12 cellular contexts compared by ENCODE assay signal in the genomic region with DNA sequence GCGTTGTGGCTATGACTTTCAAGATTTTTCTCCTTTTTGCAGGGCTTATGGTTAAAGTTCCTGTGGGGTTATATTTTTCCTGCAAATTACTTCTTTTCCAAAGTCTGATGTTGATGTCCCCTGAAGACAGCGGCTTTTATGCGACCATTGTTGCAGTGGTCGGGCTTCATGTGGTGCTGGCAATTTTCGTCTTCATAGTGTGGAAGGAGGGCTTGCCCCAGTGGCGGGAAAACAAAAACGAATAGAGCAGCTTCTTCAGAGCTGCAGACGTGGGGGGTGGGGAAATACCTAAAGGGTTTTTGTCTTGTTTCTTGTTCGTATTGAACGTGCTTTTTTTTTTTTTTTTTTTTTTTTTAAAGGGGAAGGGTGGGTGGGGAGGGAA. TPM values are rescaled to one million over a fixed set of nuclear protein-coding genes. Genes with fewer than 3 reads are reported as not detected.
DNase-seq lines count a peak whose midpoint lies in the region; ATAC-seq, FAIRE-seq and TF ChIP-seq lines count a peak whose summit lies in the region.
"Had no signal": no experiment of that assay in that cellular context is flagged by ENCODE, and none has a peak within 500 bp of the region (broad histone marks: within the 10 kb centered on the region; RNA-seq: fewer than 3 reads in every experiment).

No MANE protein-coding gene starts in this region.

- no peaks in the 10 kb centered on the region for H3K4me1 Mint-ChIP-seq in dendritic cell treated with granulocyte-macrophage colony-stimulating factor and Interleukin-4, amounts not matched to agents 40 ng/mL and 50 ng/mL, for 4 days (ENCODE audit: low read depth)
- peaks cover 2% of the 10 kb centered on the region for H3K4me1 Mint-ChIP-seq in CD8-positive, alpha-beta T cell (ENCODE audit: low read depth)

- peak overlapping the region; percentile 73 for H3K4me3 ChIP-seq in HUES6 (ENCODE audit: low read depth, low read length)
- peak overlapping the region in 1 of 3 experiments; percentile 39 for H3K4me3 ChIP-seq in keratinocyte (ENCODE audit: control insufficient read depth in 2 of 3, extremely low read depth in 1 of 3, insufficient read depth in 2 of 3, low read depth in 1 of 3, low read length in 3 of 3)
- peak overlapping the region; percentile 2 to 38 (median 20) for H3K4me3 ChIP-seq in skin epidermis
- H3K4me3 ChIP-seq in CD8-positive, alpha-beta T cell (ENCODE audit: low read depth, low read length), result no peak overlapping the region
- H3K4me3 ChIP-seq in small intestine (ENCODE audit: low read depth in 1 of 2, low read length in 2 of 2), result no peak overlapping the region

- H3K4me2 ChIP-seq in keratinocyte (ENCODE audit: control insufficient read depth, extremely low read depth, insufficient read depth, low read depth, low read length), result peak overlapping the region; percentile 14

- DNase-seq in keratinocyte (ENCODE audit: low read depth, low spot score), result no peak
- no peak for DNase-seq in CD8-positive, alpha-beta T cell
- no peak for DNase-seq in small intestine
- DNase-seq: activated CD4-positive, CD25-positive, alpha-beta regulatory T cell; activated effector memory CD4-positive, alpha-beta T cell treated with Interleukin-2 at 50 U/mL for 16 hours; KBM-7; NCI-H2171 had no signal

- H3K27ac Mint-ChIP-seq in dendritic cell treated with granulocyte-macrophage colony-stimulating factor and Interleukin-4, amounts not matched to agents 40 ng/mL and 50 ng/mL, for 4 days, result no peak overlapping the region
- H3K27ac Mint-ChIP-seq in CD8-positive, alpha-beta T cell, result no peak overlapping the region

- H3K27ac ChIP-seq in HUES6 (ENCODE audit: low read depth, low read length) (peak overlapping the region; percentile 89), keratinocyte (ENCODE audit: control insufficient read depth, insufficient read depth, low read length) (no peak overlapping the region), skin epidermis (no peak overlapping the region), small intestine (ENCODE audit: low read depth in 1 of 2, low read length in 1 of 2) (no peak overlapping the region)
- H3K27ac ChIP-seq in CD8-positive, alpha-beta T cell (ENCODE audit: low read depth, low read length), result no peak overlapping the region

- H3K4me3 Mint-ChIP-seq in dendritic cell treated with granulocyte-macrophage colony-stimulating factor and Interleukin-4, amounts not matched to agents 40 ng/mL and 50 ng/mL, for 4 days, result peak overlapping the region; percentile 27
- no peak overlapping the region for H3K4me3 Mint-ChIP-seq in CD8-positive, alpha-beta T cell

- H3K9me3 Mint-ChIP-seq in dendritic cell treated with granulocyte-macrophage colony-stimulating factor and Interleukin-4, amounts not matched to agents 40 ng/mL and 50 ng/mL, for 4 days, result no peaks in the 10 kb centered on the region
- no peaks in the 10 kb centered on the region for H3K9me3 Mint-ChIP-seq in CD8-positive, alpha-beta T cell

- no peak for ATAC-seq in GM21825 (IDR thresholded peaks at IDR 0.05; ENCODE audit: unreplicated experiment)
- no peak for ATAC-seq in CD8-positive, alpha-beta T cell
- no peak for ATAC-seq in GM21526 (IDR thresholded peaks at IDR 0.05; ENCODE audit: low FRiP score, unreplicated experiment)

- peaks cover 3% of the 10 kb centered on the region for H3K27me3 Mint-ChIP-seq in dendritic cell treated with granulocyte-macrophage colony-stimulating factor and Interleukin-4, amounts not matched to agents 40 ng/mL and 50 ng/mL, for 4 days
- H3K27me3 Mint-ChIP-seq in CD8-positive, alpha-beta T cell (ENCODE audit: low read depth), result no peaks in the 10 kb centered on the region

- H3K9me1 ChIP-seq in keratinocyte (ENCODE audit: control insufficient read depth, extremely low read depth, insufficient read depth, low read length), result no peaks in the 10 kb centered on the region

- peaks cover 32% of the 10 kb centered on the region for H3K36me3 Mint-ChIP-seq in dendritic cell treated with granulocyte-macrophage colony-stimulating factor and Interleukin-4, amounts not matched to agents 40 ng/mL and 50 ng/mL, for 4 days (ENCODE audit: low read depth)
- H3K36me3 Mint-ChIP-seq in CD8-positive, alpha-beta T cell, result peaks cover 19% of the 10 kb centered on the region

- H3K79me2 ChIP-seq in keratinocyte (ENCODE audit: control insufficient read depth, insufficient read depth, low read length), result no peaks in the 10 kb centered on the region

- H3K27me3 ChIP-seq in HUES6 (ENCODE audit: control insufficient read depth, insufficient read depth, low read length) (no peaks in the 10 kb centered on the region), keratinocyte (ENCODE audit: control insufficient read depth, extremely low read depth, insufficient read depth, low read length) (no peaks in the 10 kb centered on the region), small intestine (ENCODE audit: control insufficient read depth in 2 of 2, insufficient read depth in 2 of 2, low read length in 2 of 2) (no peaks in the 10 kb centered on the region)
- H3K27me3 ChIP-seq in CD8-positive, alpha-beta T cell (ENCODE audit: insufficient read depth, low read length), result no peaks in the 10 kb centered on the region

- H3K4me1 ChIP-seq in HUES6 (ENCODE audit: control insufficient read depth, insufficient read depth, low read length), result peaks cover 9% of the 10 kb centered on the region
- H3K4me1 ChIP-seq in keratinocyte (ENCODE audit: control insufficient read depth, extremely low read depth, insufficient read depth, low read length), result peaks cover 3% of the 10 kb centered on the region
- H3K4me1 ChIP-seq in CD8-positive, alpha-beta T cell (ENCODE audit: insufficient read depth, low read length), result no peaks in the 10 kb centered on the region
- H3K4me1 ChIP-seq in small intestine (ENCODE audit: control insufficient read depth in 2 of 2, insufficient read depth in 1 of 2, low read depth in 1 of 2, low read length in 1 of 2), result no peaks in the 10 kb centered on the region

- intact Hi-C loops in dendritic cell treated with granulocyte-macrophage colony-stimulating factor and Interleukin-4, amounts not matched to agents 40 ng/mL and 50 ng/mL, for 4 days (cut with micrococcal nuclease), result no loop called here
- intact Hi-C loops in CD8-positive, alpha-beta T cell (cut with DNase I, micrococcal nuclease), result no loop called here

- FAIRE-seq in keratinocyte (lab: Jason Lieb, UNC), result no peak
- no peak for FAIRE-seq in small intestine (lab: Jason Lieb, UNC)

- H3K9ac ChIP-seq in HUES6 (ENCODE audit: low read length), result peak overlapping the region; percentile 92
- H3K9ac ChIP-seq in keratinocyte (ENCODE audit: control insufficient read depth, extremely low read depth, insufficient read depth, low read length), result no peak overlapping the region

- H3K9me3 ChIP-seq in HUES6 (ENCODE audit: control insufficient read depth, insufficient read depth, low read depth, low read length) (no peaks in the 10 kb centered on the region), keratinocyte (ENCODE audit: control insufficient read depth, low read depth, low read length) (no peaks in the 10 kb centered on the region), small intestine (ENCODE audit: control insufficient read depth, low read depth) (no peaks in the 10 kb centered on the region)
- H3K9me3 ChIP-seq in CD8-positive, alpha-beta T cell (ENCODE audit: low read length), result no peaks in the 10 kb centered on the region

- POLR2A ChIA-PET in CD8-positive, alpha-beta T cell (lab: Charles Lee), result no interaction called here

- peaks cover 32% of the 10 kb centered on the region for H3K36me3 ChIP-seq in HUES6 (ENCODE audit: control insufficient read depth, insufficient read depth, low read length)
- peaks cover 8% of the 10 kb centered on the region in 2 experiments for H3K36me3 ChIP-seq in keratinocyte (ENCODE audit: control insufficient read depth in 2 of 2, extremely low read depth in 1 of 2, insufficient read depth in 2 of 2, low read length in 2 of 2)
- H3K36me3 ChIP-seq in CD8-positive, alpha-beta T cell (ENCODE audit: insufficient read depth, low read length), result no peaks in the 10 kb centered on the region
- H3K36me3 ChIP-seq in small intestine (ENCODE audit: control insufficient read depth in 2 of 2, insufficient read depth in 2 of 2, low read length in 2 of 2), result no peaks in the 10 kb centered on the region

- no peaks in the 10 kb centered on the region for H4K20me1 ChIP-seq in keratinocyte (ENCODE audit: control insufficient read depth, extremely low read depth, insufficient read depth, low read length)

- CTCF ChIA-PET in CD8-positive, alpha-beta T cell (lab: Charles Lee), result no interaction called here

- no peak for TF ChIP-seq CTCF in keratinocyte (optimal IDR thresholded peaks at IDR 0.05 in 1 of 3, IDR thresholded peaks at IDR 0.05 in 1 of 3, conservative IDR thresholded peaks at IDR 0.05 in 1 of 3; ENCODE audit: extremely low read depth in 1 of 3, insufficient read depth in 2 of 3, low read length in 3 of 3)
- TF ChIP-seq CTCF in CD8-positive, alpha-beta T cell (IDR thresholded peaks at IDR 0.05), result no peak

- 63 to 80% (median 73%) methylated on average over 10 of the region's 10 CpGs for WGBS in small intestine, 3 donors

- peak overlapping the region; percentile 38 for H2AFZ ChIP-seq in keratinocyte (ENCODE audit: control insufficient read depth, low read length)

- dilution Hi-C loops in keratinocyte (cut with MboI; ENCODE audit: extremely low pct_ligation_motif_present, low sequenced_read_pairs), result no loop called here

RNA-seq across cellular contexts. Expression of gene MCMBP, which starts 53.8 kb away (rescaled TPM):
- 46.6 to 74.4 TPM (median 59.9 TPM) in 3 replicates for polyA plus RNA-seq in keratinocyte
- 24.5 TPM for polyA plus RNA-seq in keratinocyte (2011; ENCODE audit: low read depth)
- polyA plus RNA-seq in keratinocyte (2011; cell fraction: cytosol; rRNA removed), result 38.3 and 68.7 TPM in 2 replicates
- 49.6 and 60.1 TPM in 2 replicates for polyA plus RNA-seq in keratinocyte (2011; cell fraction: nucleus; rRNA removed)
- 36.0 and 39.4 TPM in 2 replicates for polyA plus RNA-seq in keratinocyte (2012; ENCODE audit: low replicate concordance)
- 33.4 to 68.1 TPM (median 44.0 TPM) in 3 replicates for polyA minus RNA-seq in keratinocyte
- 34.5 TPM for polyA minus RNA-seq in keratinocyte (2011; cell fraction: cytosol; rRNA and poly(A)+ RNA removed)
- polyA minus RNA-seq in keratinocyte (2011; cell fraction: nucleus; rRNA and poly(A)+ RNA removed), result 25.7 and 39.4 TPM in 2 replicates
- total RNA-seq in CD8-positive, alpha-beta T cell, result 10 to 100 TPM; 21.0 to 21.2 TPM
- polyA plus RNA-seq in small intestine, result 10 to 100 TPM; 21.5 to 29.3 (median 22.4) TPM

Comparison
In these comparisons a context has a peak if more than half of its experiments do, and no peak if none do; other contexts are left out.
1. H3K4me3 ChIP-seq: peak in HUES6 (single experiment) and skin epidermis (7 of 7); none in CD8-positive, alpha-beta T cell (single experiment) and small intestine (0 of 2).